In genomic region chr6:111573892-111574800, GRCh38 we compare ENCODE assay signal across 8 cellular contexts. TPM values are rescaled to one million over a fixed set of nuclear protein-coding genes. Genes with fewer than 3 reads are reported as not detected.
A peak's percentile ranks its signal among the peaks of the same experiment; 100 is the strongest.
DNase-seq lines count a peak whose midpoint lies in the region; ATAC-seq and TF ChIP-seq lines count a peak whose summit lies in the region.

No MANE protein-coding gene starts in this region.

- H4K8ac ChIP-seq in H9 (replicated peaks; ENCODE audit: insufficient read length, low read depth, low read length): no peak overlapping the region

- no peak overlapping the region for H2BK120ac ChIP-seq in H9 (ENCODE audit: low read depth, low read length, poor library complexity, severe bottlenecking)

- no peak overlapping the region for H3K14ac ChIP-seq in H9 (ENCODE audit: insufficient read depth, low read length)

- no peaks in the 10 kb centered on the region for H3K23me2 ChIP-seq in H9 (ENCODE audit: insufficient read length, low read depth, low read length, poor library complexity, severe bottlenecking)

- no peaks in the 10 kb centered on the region for H3K79me2 ChIP-seq in H9 (ENCODE audit: insufficient read depth, low read length)

- H3K56ac ChIP-seq in H9 (ENCODE audit: insufficient read length, low read depth, low read length): no peak overlapping the region

- whole genome bisulfite sequencing in transverse colon (ENCODE audit: low coverage in 1 of 2), 2 donors: 73 to 77% methylated on average over 3 of the region's 3 CpGs
- no CpG with 5 or more reads among the region's 3 CpGs for WGBS in H9 (ENCODE audit: extremely low coverage, insufficient read length, low lambda C conversion rate)

- peaks cover 0 to 40% (median 12%) of the 10 kb centered on the region in 4 donors for H3K36me3 ChIP-seq in transverse colon

- peak overlapping the region; percentile 71 for H3K27ac Mint-ChIP-seq in activated naive CD8-positive, alpha-beta T cell treated with anti-CD3 and anti-CD28 coated beads for 36 hours
- H3K27ac Mint-ChIP-seq in H9: no peak overlapping the region; a peak in 1 of 7 replicates

- no peaks in the 10 kb centered on the region for H3K9me3 Mint-ChIP-seq in activated T-cell treated with anti-CD3 and anti-CD28 coated beads, Interleukin-2, amount 50 U/mL, for 4 hours
- no peaks in the 10 kb centered on the region for H3K9me3 Mint-ChIP-seq in activated naive CD8-positive, alpha-beta T cell treated with anti-CD3 and anti-CD28 coated beads for 36 hours
- H3K9me3 Mint-ChIP-seq in H9: no peaks in the 10 kb centered on the region

- no peak overlapping the region for H3K4me3 ChIP-seq in transverse colon

- TF ChIP-seq CTCF in transverse colon (IDR thresholded peaks at IDR 0.05): no peak
- TF ChIP-seq CTCF in H9 (conservative IDR thresholded peaks at IDR 0.05): no peak

- H4K91ac ChIP-seq in H9 (ENCODE audit: insufficient read length, low read depth, low read length): no peak overlapping the region

- H3K9me3 ChIP-seq in transverse colon (no peaks in the 10 kb centered on the region), H9 (ENCODE audit: control insufficient read depth, low read depth, low read length) (no peaks in the 10 kb centered on the region)

- H3K4me1 ChIP-seq in transverse colon: peaks cover 0 to 13% (median 4%) of the 10 kb centered on the region in 4 donors
- peaks cover 2% of the 10 kb centered on the region; the same call in 1 of the 2 replicates for H3K4me1 ChIP-seq in H9 (ENCODE audit: insufficient read depth, low read length)

- intact Hi-C loops in transverse colon (cut with DNase I; ENCODE audit: low total_unique reads): no loop called here

- no peak overlapping the region for H2BK5ac ChIP-seq in H9 (ENCODE audit: insufficient read length, low read length)

- in situ Hi-C loops in transverse colon (cut with MboI; ENCODE audit: low pct_ligation_motif_present in 1 of 4, low pct_unique_long_range_greater_than_20kb in 1 of 4, low sequenced_read_pairs in 3 of 4): no loop called here

- no peaks in the 10 kb centered on the region for H4K20me1 ChIP-seq in H9 (ENCODE audit: control insufficient read depth, insufficient read depth, insufficient read length)

- H3K79me1 ChIP-seq in H9 (ENCODE audit: insufficient read depth, low read depth, low read length, poor library complexity, severe bottlenecking): no peaks in the 10 kb centered on the region

- no peak overlapping the region for H3K23ac ChIP-seq in H9 (ENCODE audit: insufficient read length, low read depth, low read length)

- H3T11ph ChIP-seq in H9 (ENCODE audit: low read length): no peak overlapping the region

- no peak for TF ChIP-seq POLR2A in transverse colon (IDR thresholded peaks at IDR 0.05)

- no peak overlapping the region for H4K5ac ChIP-seq in H9 (ENCODE audit: insufficient read length, low read depth, low read length)

- peaks cover 21% of the 10 kb centered on the region for H3K4me1 Mint-ChIP-seq in activated T-cell treated with anti-CD3 and anti-CD28 coated beads, Interleukin-2, amount 50 U/mL, for 4 hours (ENCODE audit: low read depth)
- peaks cover 27% of the 10 kb centered on the region for H3K4me1 Mint-ChIP-seq in activated naive CD8-positive, alpha-beta T cell treated with anti-CD3 and anti-CD28 coated beads for 36 hours
- peaks cover 6% of the 10 kb centered on the region in 2 experiments for H3K4me1 Mint-ChIP-seq in H9

- no peak for TF ChIP-seq EP300 in transverse colon (IDR thresholded peaks at IDR 0.05; ENCODE audit: low read depth)

- H3K27ac ChIP-seq in transverse colon (peak overlapping the region; percentile 48 to 68 (median 61)), H9 (ENCODE audit: insufficient read length, low read depth, low read length) (no peak overlapping the region)

- ATAC-seq in activated T-cell treated with anti-CD3 and anti-CD28 coated beads, Interleukin-2, amount 50 U/mL, for 4 hours: peak; percentile 61 to 66
- ATAC-seq in GM19395 (IDR thresholded peaks at IDR 0.05; ENCODE audit: unreplicated experiment): no peak

- H3K4ac ChIP-seq in H9 (ENCODE audit: low read depth, low read length): no peak overlapping the region

- no peak overlapping the region for H2AFZ ChIP-seq in H9 (ENCODE audit: low read length)

- no peak overlapping the region for H3K4me2 ChIP-seq in H9 (ENCODE audit: insufficient read depth, insufficient read length, low read length)

- no peak overlapping the region for H2AK5ac ChIP-seq in H9 (ENCODE audit: insufficient read length, low read length)

- no peak overlapping the region for H2BK20ac ChIP-seq in H9 (ENCODE audit: low read depth, low read length, poor library complexity, severe bottlenecking)

- no peak overlapping the region for H3K9ac ChIP-seq in H9 (ENCODE audit: extremely low read depth, insufficient read length, low read length)

- no peaks in the 10 kb centered on the region for H3K27me3 Mint-ChIP-seq in activated T-cell treated with anti-CD3 and anti-CD28 coated beads, Interleukin-2, amount 50 U/mL, for 4 hours (ENCODE audit: low read depth)
- H3K27me3 Mint-ChIP-seq in activated naive CD8-positive, alpha-beta T cell treated with anti-CD3 and anti-CD28 coated beads for 36 hours: no peaks in the 10 kb centered on the region
- no peaks in the 10 kb centered on the region for H3K27me3 Mint-ChIP-seq in H9 (ENCODE audit: low read depth)

- H2BK15ac ChIP-seq in H9 (ENCODE audit: low read depth, low read length): no peak overlapping the region

- H3K18ac ChIP-seq in H9 (ENCODE audit: insufficient read length, low read depth, low read length): no peak overlapping the region

- no peak overlapping the region for H3K4me3 Mint-ChIP-seq in activated T-cell treated with anti-CD3 and anti-CD28 coated beads, Interleukin-2, amount 50 U/mL, for 4 hours
- no peak overlapping the region for H3K4me3 Mint-ChIP-seq in activated naive CD8-positive, alpha-beta T cell treated with anti-CD3 and anti-CD28 coated beads for 36 hours
- no peak overlapping the region for H3K4me3 Mint-ChIP-seq in H9

- H2BK12ac ChIP-seq in H9 (ENCODE audit: insufficient read length, low read depth, low read length): no peak overlapping the region

- H3K27me3 ChIP-seq in transverse colon (no peaks in the 10 kb centered on the region), H9 (ENCODE audit: insufficient read depth, low read length) (no peaks in the 10 kb centered on the region)

- DNase-seq in activated T-cell treated with anti-CD3 and anti-CD28 coated beads, Interleukin-2, amount 50 U/mL, for 4 hours: no peak
- no peak for DNase-seq in activated T-cell treated with anti-CD3 and anti-CD28 coated beads for 4 hours
- no peak for DNase-seq in activated naive CD8-positive, alpha-beta T cell treated with anti-CD3 and anti-CD28 coated beads for 36 hours
- peak; percentile 51 for DNase-seq in hepatic stellate cell (ENCODE audit: low spot score)
- no peak for DNase-seq in transverse colon
- no peak for DNase-seq in NCI-H1436 treated with DMSO at 0.1 percent for 48 hours (lab: John Stamatoyannopoulos, UW)
- no peak for DNase-seq in H9

- H3K36me3 Mint-ChIP-seq in activated T-cell treated with anti-CD3 and anti-CD28 coated beads, Interleukin-2, amount 50 U/mL, for 4 hours (ENCODE audit: insufficient read depth): peaks cover 43% of the 10 kb centered on the region
- H3K36me3 Mint-ChIP-seq in activated naive CD8-positive, alpha-beta T cell treated with anti-CD3 and anti-CD28 coated beads for 36 hours: peaks cover 59% of the 10 kb centered on the region
- H3K36me3 Mint-ChIP-seq in H9 (ENCODE audit: insufficient read depth in 1 of 3, low read depth in 3 of 3): peaks cover 3 to 46% (median 36%) of the 10 kb centered on the region in 3 experiments

RNA-seq across cellular contexts. Expression of gene TRAF3IP2, which starts 31.5 kb away (rescaled TPM):
- total RNA-seq in activated T-cell treated with anti-CD3 and anti-CD28 coated beads, Interleukin-2, amount 50 U/mL, for 4 hours: 10 to 100 TPM; 15.3 to 20.8 (median 19.3) TPM
- 10 to 100 TPM; 23.0 to 24.6 TPM for total RNA-seq in activated naive CD8-positive, alpha-beta T cell treated with anti-CD3 and anti-CD28 coated beads for 36 hours
- 10 to 100 TPM; 33.0 to 57.8 (median 54.5) TPM for total RNA-seq in transverse colon
- total RNA-seq in H9 (2021): 14.4 and 14.7 TPM in 2 replicates
